Comparison of ENCODE assay signal across 8 cellular contexts in the genomic region with DNA sequence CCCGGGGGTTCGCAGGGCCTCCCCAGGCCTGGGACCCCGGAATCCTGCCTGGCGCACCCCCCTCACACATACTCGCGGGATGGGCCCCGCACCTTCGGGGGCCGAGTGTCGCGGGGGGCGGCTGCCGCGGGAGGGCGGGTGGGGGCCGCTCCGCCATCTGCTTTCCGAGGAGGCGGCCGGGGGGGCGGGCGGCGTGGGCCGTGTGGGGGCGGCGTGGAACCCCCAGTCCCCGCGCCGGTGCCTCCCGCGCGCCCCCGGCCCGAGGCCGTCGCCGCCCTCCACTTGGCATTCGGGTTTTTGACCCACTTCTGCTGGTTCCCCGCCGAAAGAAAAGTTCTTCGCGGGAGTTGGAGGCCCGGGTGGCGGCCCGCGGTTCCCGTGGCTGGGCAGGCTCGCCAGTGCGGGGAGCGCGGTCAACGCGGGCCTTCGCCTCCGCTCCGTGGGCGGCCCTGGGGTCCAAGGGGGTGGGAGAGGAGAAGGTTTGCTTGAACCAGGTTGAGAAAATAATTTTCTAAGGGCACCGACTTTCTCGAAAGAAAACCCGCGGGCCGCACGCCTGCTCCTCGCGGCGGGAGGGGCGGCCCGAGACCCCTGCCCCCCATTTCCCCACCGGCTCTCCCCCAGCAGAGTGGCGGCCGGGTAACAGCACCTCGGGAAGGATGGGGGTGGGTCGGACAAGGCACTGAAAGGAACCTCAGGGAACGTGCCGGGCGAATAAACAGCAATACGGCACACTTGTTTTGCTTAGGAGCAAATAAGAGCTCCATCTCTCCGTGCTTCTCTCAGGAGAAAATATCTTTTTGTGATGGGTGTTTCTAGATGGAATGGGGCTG. TPM values are rescaled to one million over a fixed set of nuclear protein-coding genes. Genes with fewer than 3 reads are reported as not detected.
DNase-seq lines count a peak whose midpoint lies in the region; ATAC-seq, FAIRE-seq and TF ChIP-seq lines count a peak whose summit lies in the region.

No MANE protein-coding gene starts in this region.

- peak overlapping the region; percentile 80 to 100 (median 96) for H3K4me2 ChIP-seq in BLaER1 treated with 17β-estradiol and CSF1 and Interleukin-3, amounts not matched to agents 10 nM and 100 nM

- no peaks in the 10 kb centered on the region for H3K36me3 Mint-ChIP-seq in natural killer cell

- peak overlapping the region; percentile 81 for H3K4me3 Mint-ChIP-seq in natural killer cell

- H3K9me3 Mint-ChIP-seq in natural killer cell = no peaks in the 10 kb centered on the region

- H3K4me1 Mint-ChIP-seq in natural killer cell = peaks cover 7 to 14% of the 10 kb centered on the region in 2 donors

- H3K4me3 ChIP-seq in BLaER1 treated with 17β-estradiol and CSF1 and Interleukin-3, amounts not matched to agents 10 nM and 100 nM = peak overlapping the region; percentile 93 to 99 (median 98)

- no peak for TF ChIP-seq CTCF in natural killer cell (IDR thresholded peaks at IDR 0.05)

- no peak for ATAC-seq in natural killer cell
- ATAC-seq in GM18511 (IDR thresholded peaks at IDR 0.05; ENCODE audit: unreplicated experiment) = no peak
- ATAC-seq in HG03280 (IDR thresholded peaks at IDR 0.05; ENCODE audit: unreplicated experiment) = no peak
- no peak for ATAC-seq in GM19467 (IDR thresholded peaks at IDR 0.05; ENCODE audit: unreplicated experiment)

- H3K27me3 Mint-ChIP-seq in natural killer cell (ENCODE audit: low read depth in 2 of 2) = no peaks in the 10 kb centered on the region

- DNase-seq in NCI-H69 (lab: John Stamatoyannopoulos, UW) = peak; percentile 7
- DNase-seq in dermis blood vessel endothelial cell = peak; percentile 22
- DNase-seq in natural killer cell = peak; percentile 28
- DNase-seq in RCC 7860 (ENCODE audit: low spot score) = no peak

- peak overlapping the region in 10 of 11 experiments; percentile 14 to 65 (median 54); a peak in 17 of 22 replicates for H3K27ac ChIP-seq in BLaER1 treated with 17β-estradiol and CSF1 and Interleukin-3, amounts not matched to agents 10 nM and 100 nM

- intact Hi-C loops in natural killer cell (cut with micrococcal nuclease) = no loop called here

- peak overlapping the region; percentile 73 to 96 (median 82) for H3K9ac ChIP-seq in BLaER1 treated with 17β-estradiol and CSF1 and Interleukin-3, amounts not matched to agents 10 nM and 100 nM

- peaks cover 16 to 26% (median 20%) of the 10 kb centered on the region in 10 experiments for H3K4me1 ChIP-seq in BLaER1 treated with 17β-estradiol and CSF1 and Interleukin-3, amounts not matched to agents 10 nM and 100 nM

- H3K9me3 ChIP-seq in BLaER1 treated with 17β-estradiol and CSF1 and Interleukin-3, amounts not matched to agents 10 nM and 100 nM (replicated peaks in 1 of 11) = no peaks in the 10 kb centered on the region

- H3K27me3 ChIP-seq in BLaER1 treated with 17β-estradiol and CSF1 and Interleukin-3, amounts not matched to agents 10 nM and 100 nM = peaks cover 0 to 19% (median 13%) of the 10 kb centered on the region in 11 experiments; a peak in 10 of 22 replicates

- no peak for FAIRE-seq in RCC 7860 (lab: Jason Lieb, UNC)

- peak overlapping the region in 1 of 2 donors; percentile 41 for H3K27ac Mint-ChIP-seq in natural killer cell

- peaks cover 32 to 38% (median 36%) of the 10 kb centered on the region in 11 experiments for H3K36me3 ChIP-seq in BLaER1 treated with 17β-estradiol and CSF1 and Interleukin-3, amounts not matched to agents 10 nM and 100 nM

- peaks cover 29 to 52% (median 50%) of the 10 kb centered on the region in 11 experiments for H4K20me1 ChIP-seq in BLaER1 treated with 17β-estradiol and CSF1 and Interleukin-3, amounts not matched to agents 10 nM and 100 nM

RNA-seq across cellular contexts. Expression of gene PHF13, which starts 1.6 kb away (rescaled TPM):
- total RNA-seq in dermis blood vessel endothelial cell (10.2 and 16.7 TPM in 2 replicates), natural killer cell (10 to 100 TPM in 2 of 3 donors, 1 to 10 TPM in 1; 7.3 to 14.2 (median 10.9) TPM)

RNA-seq across cellular contexts. Expression of gene THAP3, which starts 9.5 kb away (rescaled TPM):
- total RNA-seq in dermis blood vessel endothelial cell = 19.9 and 23.5 TPM in 2 replicates
- total RNA-seq in natural killer cell = 10 to 100 TPM; 11.7 to 23.4 (median 23.1) TPM

RNA-seq across cellular contexts. Expression of gene KLHL21, which starts 12.5 kb away (rescaled TPM):
- total RNA-seq in dermis blood vessel endothelial cell = 25.9 and 31.7 TPM in 2 replicates
- total RNA-seq in natural killer cell = 10 to 100 TPM; 23.5 to 37.8 (median 28.9) TPM

RNA-seq across cellular contexts. Expression of gene ZBTB48, which starts 35.4 kb away (rescaled TPM):
- total RNA-seq in dermis blood vessel endothelial cell (12.0 and 22.5 TPM in 2 replicates), natural killer cell (10 to 100 TPM; 45.6 to 56.4 (median 54.0) TPM)
